In genomic region chr6:25919657-25920056, GRCh38 we compare ENCODE assay signal across 2 cellular contexts.
TF ChIP-seq lines count a peak whose summit lies in the region.

No MANE protein-coding gene starts in this region.

TF ChIP-seq in liver, 16 proteins besides CTCF, POLR2A, EP300 and RAD21:
- TF ChIP-seq JUND (IDR thresholded peaks at IDR 0.05) (peak in 1 of 2 donors; percentile 27), REST (IDR thresholded peaks at IDR 0.05) (peak; percentile 18), FOXA2 (IDR thresholded peaks at IDR 0.05) (peak; percentile 6), NR2F2 (IDR thresholded peaks at IDR 0.05) (no peak), FOXA1 (IDR thresholded peaks at IDR 0.05) (no peak), TAF1 (conservative IDR thresholded peaks at IDR 0.05) (no peak), GABPA (IDR thresholded peaks at IDR 0.05 in 1 of 2, conservative IDR thresholded peaks at IDR 0.05 in 1 of 2) (no peak), EGR1 (IDR thresholded peaks at IDR 0.05; ENCODE audit: low read depth in 2 of 2) (peak in 1 of 2 donors; percentile 61), HNF4A (conservative IDR thresholded peaks at IDR 0.05) (peak; percentile 72 to 73), SP1 (IDR thresholded peaks at IDR 0.05) (peak; percentile 56), ATF3 (IDR thresholded peaks at IDR 0.05) (no peak), HNF4G (IDR thresholded peaks at IDR 0.05) (peak; percentile 18), ZBTB33 (IDR thresholded peaks at IDR 0.05) (no peak), MAX (IDR thresholded peaks at IDR 0.05) (peak; percentile 85), RXRA (IDR thresholded peaks at IDR 0.05) (peak; percentile 81 to 82), YY1 (IDR thresholded peaks at IDR 0.05) (peak; percentile 87)

TF ChIP-seq in HepG2, 621 proteins besides CTCF, POLR2A, EP300 and RAD21:
- TF ChIP-seq ZNF75D (CRISPR knock-in tag; IDR thresholded peaks at IDR 0.05; ENCODE audit: borderline replicate concordance) (no peak), HNRNPUL1 (IDR thresholded peaks at IDR 0.05; ENCODE audit: low read depth, low read length) (no peak), IKZF4 (CRISPR knock-in tag; IDR thresholded peaks at IDR 0.05; ENCODE audit: borderline replicate concordance, low read depth, not compliant biosample characterization) (no peak), ZNF121 (CRISPR knock-in tag; IDR thresholded peaks at IDR 0.05) (no peak), ZNF34 (CRISPR knock-in tag; IDR thresholded peaks at IDR 0.05; ENCODE audit: borderline replicate concordance) (no peak), ZNF839 (CRISPR knock-in tag; IDR thresholded peaks at IDR 0.05; ENCODE audit: borderline replicate concordance) (no peak), ZBTB8A (CRISPR knock-in tag; IDR thresholded peaks at IDR 0.05; ENCODE audit: borderline replicate concordance, low read depth) (no peak), ZNF124 (CRISPR knock-in tag; IDR thresholded peaks at IDR 0.05) (no peak), MED8 (CRISPR knock-in tag; IDR thresholded peaks at IDR 0.05; ENCODE audit: insufficient replicate concordance) (no peak), ZEB1 (IDR thresholded peaks at IDR 0.05; ENCODE audit: insufficient replicate concordance, low read depth) (no peak)
